In genomic region chr5:43120720-43121564, GRCh38 we compare ENCODE assay signal across 9 cellular contexts. TPM values are rescaled to one million over a fixed set of nuclear protein-coding genes. Genes with fewer than 3 reads are reported as not detected.
A peak's percentile ranks its signal among the peaks of the same experiment; 100 is the strongest.
DNase-seq lines count a peak whose midpoint lies in the region; ATAC-seq, FAIRE-seq and TF ChIP-seq lines count a peak whose summit lies in the region.
"Had no signal": no experiment of that assay in that cellular context is flagged by ENCODE, and none has a peak within 500 bp of the region (broad histone marks: within the 10 kb centered on the region; RNA-seq: fewer than 3 reads in every experiment).

TSS of gene ZNF131 (plus strand) at chr5:43120914. CDS start at chr5:43122054, 1,140 bp downstream.

- TF ChIP-seq CTCF in AG09319 (IDR thresholded peaks at IDR 0.05; ENCODE audit: low read depth, low read length) (no peak), kidney (IDR thresholded peaks at IDR 0.05; ENCODE audit: borderline replicate concordance, extremely low read depth, insufficient read depth) (peak; percentile 17)

- peak within 1 kb of the TSS; percentile 43 to 93 for H3K9ac ChIP-seq in kidney (ENCODE audit: low read length in 2 of 2)

- peaks cover under 1 to 5% of the 10 kb centered on the region in 2 donors for H3K36me3 ChIP-seq in kidney (ENCODE audit: control insufficient read depth in 1 of 2, insufficient read depth in 2 of 2, low read length in 2 of 2)

- H3K9me3 ChIP-seq in kidney (ENCODE audit: control insufficient read depth in 1 of 2, low read length in 2 of 2) = no peaks in the 10 kb centered on the region

- peak; percentile 91 for ATAC-seq in GM19035 (IDR thresholded peaks at IDR 0.05; ENCODE audit: unreplicated experiment)
- peak; percentile 94 for ATAC-seq in HG03354 (IDR thresholded peaks at IDR 0.05; ENCODE audit: poor library complexity, severe bottlenecking, unreplicated experiment)

- FAIRE-seq in kidney (lab: Jason Lieb, UNC) = no peak
- FAIRE-seq: colon had no signal

- intact Hi-C loops in kidney (cut with DNase I) = no loop called here

- DNase-seq in AG09319 (ENCODE audit: extremely low read depth, low read depth) (peak; percentile 93), NCI-H446 treated with DMSO at 0.1 percent for 48 hours (lab: John Stamatoyannopoulos, UW) (peak; percentile 96), cerebellar nuclear complex (lab: John Stamatoyannopoulos, UW) (peak; percentile 72 to 88), kidney (peak; percentile 99)
- peak; percentile 98 for DNase-seq in activated CD4-positive, CD25-positive, alpha-beta regulatory T cell treated with anti-CD3 and anti-CD28 coated beads, Interleukin-2, amount 50 U/mL, for 72 hours
- peak; percentile 97 for DNase-seq in stimulated activated CD4-positive, alpha-beta T cell treated with anti-CD3 and anti-CD28 coated beads, Interleukin-15, amount 100 ng/mL, for 24 hours

- H3K4me1 ChIP-seq in kidney (ENCODE audit: control insufficient read depth in 1 of 2, insufficient read depth in 1 of 2, low read depth in 1 of 2, low read length in 2 of 2) = peaks cover 0 to 9% of the 10 kb centered on the region in 2 donors

- peak within 1 kb of the TSS; percentile 71 to 94 for H3K4me3 ChIP-seq in kidney (ENCODE audit: low read length in 2 of 2)

- peak within 1 kb of the TSS; percentile 99 for H3K27ac ChIP-seq in kidney (ENCODE audit: low read depth in 2 of 2, low read length in 2 of 2)

RNA-seq across cellular contexts. Expression of gene ZNF131, which starts in this region (rescaled TPM):
- total RNA-seq in kidney = 34.5 TPM
- polyA plus RNA-seq in kidney (ENCODE audit: insufficient read depth, low read depth, low replicate concordance) = 16.5 TPM

Comparison
In these comparisons a context has a peak if more than half of its experiments do, and no peak if none do; other contexts are left out.
1. Peak in every context shown above with its lines: DNase-seq, ATAC-seq, H3K4me3 ChIP-seq and H3K27ac ChIP-seq.